18 cellular contexts compared by ENCODE assay signal in the genomic region with DNA sequence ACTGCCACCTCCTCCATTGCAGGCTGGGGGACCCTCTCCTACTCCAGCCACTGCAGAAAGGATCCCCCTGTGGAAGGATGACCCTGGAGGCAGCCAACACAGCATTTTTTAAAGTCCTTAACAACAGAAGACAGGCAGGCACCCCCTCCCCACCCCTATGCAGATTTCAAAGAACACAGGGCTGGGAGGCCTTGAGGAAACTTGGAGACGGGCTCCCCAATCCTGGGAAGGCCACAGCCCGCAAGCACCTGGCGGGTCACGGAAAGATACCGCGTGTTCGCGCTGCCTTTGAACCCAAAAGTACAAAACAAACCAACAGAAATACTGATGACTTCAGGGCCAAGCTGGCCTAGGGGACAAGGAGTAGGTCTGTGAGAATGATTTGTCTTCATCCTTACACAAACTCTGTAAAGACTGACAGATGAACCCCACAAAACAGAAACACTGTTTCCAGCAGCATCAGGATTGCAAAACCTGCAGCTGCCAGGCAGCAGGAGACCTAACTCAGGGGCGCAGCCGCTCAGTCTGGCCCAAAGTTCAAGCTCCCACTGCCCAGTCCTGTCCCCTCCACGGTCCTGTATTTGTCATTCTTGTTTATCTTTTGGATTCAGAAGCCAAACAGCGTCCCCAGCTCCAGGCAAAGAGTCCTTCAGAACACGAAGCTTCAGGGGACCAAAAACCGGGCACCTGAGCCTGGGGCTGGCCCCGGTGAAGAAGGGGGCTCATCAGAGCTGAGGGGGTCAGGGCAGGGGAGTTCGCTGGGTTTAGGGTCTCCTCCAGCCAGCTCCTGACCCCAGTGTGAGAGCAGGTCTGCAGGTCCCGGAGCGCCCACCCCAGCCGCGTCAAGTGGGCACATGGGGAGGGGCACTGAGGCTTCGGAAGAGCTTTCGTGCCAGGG. TPM values are rescaled to one million over a fixed set of nuclear protein-coding genes. Genes with fewer than 3 reads are reported as not detected.
DNase-seq lines count a peak whose midpoint lies in the region; ATAC-seq and TF ChIP-seq lines count a peak whose summit lies in the region.
"Had no signal": no experiment of that assay in that cellular context is flagged by ENCODE, and none has a peak within 500 bp of the region (broad histone marks: within the 10 kb centered on the region; RNA-seq: fewer than 3 reads in every experiment).

No MANE protein-coding gene starts in this region.

- no peaks in the 10 kb centered on the region for H3K27me3 Mint-ChIP-seq in WTC11 (ENCODE audit: low read depth)
- H3K27me3 Mint-ChIP-seq: T-cell had no signal

- no peaks in the 10 kb centered on the region for H3K36me3 Mint-ChIP-seq in WTC11
- H3K36me3 Mint-ChIP-seq: activated naive CD4-positive, alpha-beta T cell treated with anti-CD3 and anti-CD28 coated beads, Interleukin-2, amount 10 ng/mL, durations not matched to agents 7 days and 5 days; T-cell had no signal

- H3K27ac Mint-ChIP-seq in WTC11: no peak overlapping the region
- H3K27ac Mint-ChIP-seq: activated naive CD4-positive, alpha-beta T cell treated with anti-CD3 and anti-CD28 coated beads, Interleukin-2, amount 10 ng/mL, durations not matched to agents 7 days and 5 days; T-cell had no signal

- POLR2A ChIA-PET in WTC11 (lab: Charles Lee): no interaction called here

- H3K9me2 ChIP-seq in GM23248 (ENCODE audit: insufficient read depth) (no peaks in the 10 kb centered on the region), hepatocyte (replicated peaks; ENCODE audit: insufficient read depth) (no peaks in the 10 kb centered on the region)

- 80 to 82% methylated on average over 20 to 22 of the region's 22 CpGs for WGBS in GM23248 (ENCODE audit: low coverage in 1 of 2, low lambda C conversion rate in 2 of 2, missing lambda C conversion rate in 2 of 2), 2 experiments
- 80% methylated on average over 22 of the region's 22 CpGs for WGBS in hepatocyte (ENCODE audit: low lambda C conversion rate, missing lambda C conversion rate)
- WGBS in psoas muscle, 3 donors: 69 to 80% (median 69%) methylated on average over 22 of the region's 22 CpGs

- H3K79me2 ChIP-seq in GM23248 (ENCODE audit: insufficient read depth) (peaks cover 99% of the 10 kb centered on the region), hepatocyte (peaks cover 100% of the 10 kb centered on the region)

- no peaks in the 10 kb centered on the region for H3F3A ChIP-seq in GM23248 (ENCODE audit: insufficient read depth)

- in situ Hi-C loops in GM23248 (cut with MboI): no loop called here

- H3K27ac ChIP-seq in GM23248 (no peak overlapping the region), hepatocyte (peak overlapping the region; percentile 75), psoas muscle (no peak overlapping the region), WERI-Rb-1 (no peak overlapping the region)
- H3K27ac ChIP-seq: HL-60 had no signal

- H4K20me1 ChIP-seq in GM23248 (ENCODE audit: insufficient read depth): no peaks in the 10 kb centered on the region
- peaks cover 84% of the 10 kb centered on the region for H4K20me1 ChIP-seq in hepatocyte (ENCODE audit: insufficient read depth, poor library complexity, severe bottlenecking)

- H3K4me3 ChIP-seq in GM23248 (no peak overlapping the region), hepatocyte (no peak overlapping the region), psoas muscle (peak overlapping the region; percentile 28), WERI-Rb-1 (ENCODE audit: low read depth, low read length) (no peak overlapping the region)
- H3K4me3 ChIP-seq: thyroid gland had no signal

- peak overlapping the region; percentile 28; the same call in 1 of the 2 replicates for H3K9ac ChIP-seq in GM23248

- no peak overlapping the region for H2AFZ ChIP-seq in GM23248
- H2AFZ ChIP-seq in hepatocyte: no peak overlapping the region

- H3K36me3 ChIP-seq in GM23248 (ENCODE audit: low read depth): no peaks in the 10 kb centered on the region
- no peaks in the 10 kb centered on the region for H3K36me3 ChIP-seq in hepatocyte (replicated peaks; ENCODE audit: insufficient read depth, low read depth)
- H3K36me3 ChIP-seq in psoas muscle (ENCODE audit: insufficient read depth in 1 of 2, low read depth in 1 of 2): no peaks in the 10 kb centered on the region
- H3K36me3 ChIP-seq in WERI-Rb-1: no peaks in the 10 kb centered on the region; the same call in none of the 2 replicates
- H3K36me3 ChIP-seq: gastroesophageal sphincter, thyroid gland had no signal

- peaks cover 16% of the 10 kb centered on the region for H3K4me1 Mint-ChIP-seq in WTC11
- H3K4me1 Mint-ChIP-seq: activated naive CD4-positive, alpha-beta T cell treated with anti-CD3 and anti-CD28 coated beads, Interleukin-2, amount 10 ng/mL, durations not matched to agents 7 days and 5 days had no signal

- DNase-seq in GM23248: no peak
- DNase-seq in WTC11 (ENCODE audit: low spot score): peak; percentile 8
- no peak for DNase-seq in hepatocyte (ENCODE audit: low spot score)
- DNase-seq in psoas muscle: peak in 1 of 2 donors; percentile 2
- DNase-seq in NK-92 (lab: John Stamatoyannopoulos, UW; ENCODE audit: unreplicated experiment): no peak
- no peak for DNase-seq in WERI-Rb-1
- DNase-seq in ureter (ENCODE audit: low spot score): no peak
- DNase-seq in amniotic stem cell (lab: John Stamatoyannopoulos, UW): no peak
- DNase-seq: activated CD4-positive, CD25-positive, alpha-beta regulatory T cell; activated CD8-positive, alpha-beta memory T cell treated with anti-CD3 and anti-CD28 coated beads, Interleukin-2, amount 50 U/mL, for 4 hours; activated naive CD4-positive, alpha-beta T cell treated with anti-CD3 and anti-CD28 coated beads, Interleukin-2, amount 10 ng/mL, durations not matched to agents 7 days and 5 days; NCI-H1694 treated with DMSO at 0.1 percent for 48 hours; NCI-H526; stimulated activated CD4-positive, alpha-beta T cell treated with anti-CD3 and anti-CD28 coated beads, Interleukin-1b, Interleukin-23, amount 100 ng/mL, for 48 hours; T-cell; thyroid gland had no signal

- no peaks in the 10 kb centered on the region for H3K9me3 Mint-ChIP-seq in WTC11
- H3K9me3 Mint-ChIP-seq: activated naive CD4-positive, alpha-beta T cell treated with anti-CD3 and anti-CD28 coated beads, Interleukin-2, amount 10 ng/mL, durations not matched to agents 7 days and 5 days; T-cell had no signal

- H3K4me3 Mint-ChIP-seq in WTC11: no peak overlapping the region
- H3K4me3 Mint-ChIP-seq: activated naive CD4-positive, alpha-beta T cell treated with anti-CD3 and anti-CD28 coated beads, Interleukin-2, amount 10 ng/mL, durations not matched to agents 7 days and 5 days; T-cell had no signal

- H3K9me3 ChIP-seq in GM23248 (ENCODE audit: low read depth): no peaks in the 10 kb centered on the region
- no peaks in the 10 kb centered on the region for H3K9me3 ChIP-seq in hepatocyte (ENCODE audit: low read depth)
- no peaks in the 10 kb centered on the region for H3K9me3 ChIP-seq in psoas muscle
- H3K9me3 ChIP-seq in WERI-Rb-1 (ENCODE audit: severe bottlenecking): no peaks in the 10 kb centered on the region
- H3K9me3 ChIP-seq: gastroesophageal sphincter, thyroid gland had no signal

- peaks cover 10% of the 10 kb centered on the region; the same call in 1 of the 2 replicates for H3K4me1 ChIP-seq in GM23248 (ENCODE audit: insufficient read depth)
- H3K4me1 ChIP-seq in hepatocyte (ENCODE audit: insufficient read depth): peaks cover 50% of the 10 kb centered on the region
- peaks cover 7% of the 10 kb centered on the region for H3K4me1 ChIP-seq in psoas muscle

- H3K4me2 ChIP-seq in GM23248 (ENCODE audit: unreplicated experiment) (peak overlapping the region; percentile 40), hepatocyte (peak overlapping the region; percentile 63)

- H3K27me3 ChIP-seq in GM23248 (replicated peaks; ENCODE audit: insufficient read depth): no peaks in the 10 kb centered on the region
- no peaks in the 10 kb centered on the region for H3K27me3 ChIP-seq in hepatocyte
- peaks cover 0 to 46% (median 2%) of the 10 kb centered on the region in 3 donors for H3K27me3 ChIP-seq in psoas muscle (ENCODE audit: insufficient read depth in 3 of 3, low read length in 2 of 3)
- H3K27me3 ChIP-seq in WERI-Rb-1 (ENCODE audit: insufficient read depth, low read depth, severe bottlenecking): no peaks in the 10 kb centered on the region
- H3K27me3 ChIP-seq: gastroesophageal sphincter, thyroid gland had no signal

- CTCF ChIA-PET in WTC11 (lab: Charles Lee): no interaction called here

- TF ChIP-seq CTCF in WTC11 (IDR thresholded peaks at IDR 0.05): no peak
- no peak for TF ChIP-seq CTCF in hepatocyte (IDR thresholded peaks at IDR 0.05; ENCODE audit: poor library complexity)
- no peak for TF ChIP-seq CTCF in psoas muscle (IDR thresholded peaks at IDR 0.05)
- no peak for TF ChIP-seq CTCF in WERI-Rb-1 (IDR thresholded peaks at IDR 0.05; ENCODE audit: low read depth, low read length)

- ATAC-seq in WTC11 (no peak), psoas muscle (no peak)
- ATAC-seq: T-cell had no signal

- intact Hi-C loops in psoas muscle (cut with DNase I): no loop called here

TF ChIP-seq in WTC11, 78 proteins besides CTCF, POLR2A, EP300 and RAD21 (continues in another document):
- TF ChIP-seq, protein P1, sequence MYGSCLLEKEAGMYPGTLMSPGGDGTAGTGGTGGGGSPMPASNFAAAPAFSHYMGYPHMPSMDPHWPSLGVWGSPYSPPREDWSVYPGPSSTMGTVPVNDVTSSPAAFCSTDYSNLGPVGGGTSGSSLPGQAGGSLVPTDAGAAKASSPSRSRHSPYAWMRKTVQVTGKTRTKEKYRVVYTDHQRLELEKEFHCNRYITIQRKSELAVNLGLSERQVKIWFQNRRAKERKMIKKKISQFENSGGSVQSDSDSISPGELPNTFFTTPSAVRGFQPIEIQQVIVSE (CRISPR knock-in tag; IDR thresholded peaks at IDR 0.05; ENCODE audit: borderline replicate concordance): no peak
- TF ChIP-seq GABPB1 (CRISPR knock-in tag; IDR thresholded peaks at IDR 0.05): peak; percentile 46; the same call in 1 of the 2 replicates
- no peak for TF ChIP-seq TEAD1 (CRISPR knock-in tag; IDR thresholded peaks at IDR 0.05)

RNA-seq across cellular contexts. Expression of a gene that starts 13.6 kb away (rescaled TPM):
- total RNA-seq in GM23248 (2014; rRNA removed; shearing (Covaris generic)): 8.3 and 9.0 TPM in 2 replicates
- polyA plus RNA-seq in GM23248 (2016; fragmentation: Nextera tagmentation; extraction: Ambion mirVana) (6.7 and 7.3 TPM in 2 replicates), hepatocyte (27.5 and 27.7 TPM in 2 replicates), psoas muscle (1 to 10 TPM in 1 of 3 donors, under 1 TPM in 2; 0.70 to 1.8 (median 0.73) TPM)
- total RNA-seq in WTC11 (2021) (31.1 to 39.7 TPM (median 34.9 TPM) in 3 replicates), hepatocyte (22.2 and 24.9 TPM in 2 replicates), psoas muscle (1 to 10 TPM; 1.3 to 2.9 (median 1.8) TPM), ureter (38.9 TPM)

RNA-seq across cellular contexts. Expression of a gene that starts 46.8 kb away (rescaled TPM):
- 25.9 and 36.3 TPM in 2 replicates for total RNA-seq in GM23248 (2014; rRNA removed; shearing (Covaris generic))
- polyA plus RNA-seq in GM23248 (2016; fragmentation: Nextera tagmentation; extraction: Ambion mirVana): 32.1 and 36.6 TPM in 2 replicates
- 16.2 to 16.9 TPM (median 16.6 TPM) in 3 replicates for total RNA-seq in WTC11 (2021)
- total RNA-seq in hepatocyte: 13.4 and 14.9 TPM in 2 replicates
- 13.3 and 13.4 TPM in 2 replicates for polyA plus RNA-seq in hepatocyte
- 1 to 10 TPM; 2.4 to 4.3 (median 4.2) TPM for total RNA-seq in psoas muscle
- 1 to 10 TPM; 1.2 to 8.7 (median 2.7) TPM for polyA plus RNA-seq in psoas muscle
- 16.9 TPM for total RNA-seq in ureter
